15 cellular contexts compared by ENCODE assay signal in genomic region chr1:98316286-98316685, GRCh38.
DNase-seq lines count a peak whose midpoint lies in the region; FAIRE-seq and TF ChIP-seq lines count a peak whose summit lies in the region.
"Had no signal": no experiment of that assay in that cellular context is flagged by ENCODE, and none has a peak within 500 bp of the region (broad histone marks: within the 10 kb centered on the region; RNA-seq: fewer than 3 reads in every experiment).

No MANE protein-coding gene starts in this region.

- no peak overlapping the region for H3K56ac ChIP-seq in H1 (replicated peaks; ENCODE audit: insufficient read length, low read depth, low read length)

- H3K9me3 ChIP-seq in H1 (ENCODE audit: insufficient read depth in 2 of 2, low read depth in 1 of 2, low read length in 1 of 2) (no peaks in the 10 kb centered on the region), osteoblast (ENCODE audit: low read depth, low read length) (no peaks in the 10 kb centered on the region)

- no peak overlapping the region for H4K8ac ChIP-seq in H1 (ENCODE audit: extremely low read depth, insufficient read depth, low read length)

- no peak for TF ChIP-seq EP300 in H1 (IDR thresholded peaks at IDR 0.05; ENCODE audit: borderline replicate concordance in 1 of 2, low read depth in 2 of 2, low read length in 2 of 2)

- intact Hi-C loops in activated T-helper 2 cell treated with anti-CD3 and anti-CD28 coated beads, Interferon-gamma antibody, Interleukin-2, Interleukin-4, amounts not matched to agents 10 μg/mL and 5 μg/mL and 100 μg/mL, durations not matched to agents 14 hours and 24 hours and 36 hours (cut with micrococcal nuclease): no loop called here

- H3K79me2 ChIP-seq in H1 (ENCODE audit: control insufficient read depth in 1 of 2, insufficient read depth in 2 of 2, low read length in 2 of 2) (no peaks in the 10 kb centered on the region), osteoblast (ENCODE audit: insufficient read depth, low read length) (no peaks in the 10 kb centered on the region)

- no peak overlapping the region for H2BK20ac ChIP-seq in H1 (ENCODE audit: low read length)

- H3K4me1 Mint-ChIP-seq in activated T-helper 2 cell treated with anti-CD3 and anti-CD28 coated beads, Interferon-gamma antibody, Interleukin-2, Interleukin-4, amounts not matched to agents 10 μg/mL and 5 μg/mL and 100 μg/mL, durations not matched to agents 14 hours and 24 hours and 36 hours (ENCODE audit: low read depth): no peaks in the 10 kb centered on the region

- TF ChIP-seq POLR2A in H1 (IDR thresholded peaks at IDR 0.05; ENCODE audit: control extremely low read depth in 1 of 2, low read depth in 2 of 2, low read length in 2 of 2): no peak

- H3K27ac ChIP-seq in H1 (ENCODE audit: low read depth, low read length) (no peak overlapping the region), osteoblast (ENCODE audit: low read depth, low read length) (peak overlapping the region; percentile 56)

- no peak overlapping the region for H3K18ac ChIP-seq in H1 (ENCODE audit: extremely low read depth, low read length)

- peak overlapping the region; percentile 53; the same call in 1 of the 2 replicates for H2AFZ ChIP-seq in H1 (ENCODE audit: low read length)
- peak overlapping the region; percentile 36 for H2AFZ ChIP-seq in osteoblast (ENCODE audit: low read length)

- no peaks in the 10 kb centered on the region for H3K4me1 ChIP-seq in H1 (replicated peaks in 1 of 4; ENCODE audit: control insufficient read depth in 3 of 4, insufficient read depth in 4 of 4, low read length in 3 of 4)
- H3K4me1 ChIP-seq in osteoblast (ENCODE audit: insufficient read depth, low read length): peaks cover 30% of the 10 kb centered on the region

- H2BK15ac ChIP-seq in H1 (ENCODE audit: low read length): no peak overlapping the region

- H3K27me3 ChIP-seq in H1 (replicated peaks in 1 of 4; ENCODE audit: control insufficient read depth in 3 of 4, extremely low read depth in 1 of 4, insufficient read depth in 3 of 4, low read length in 3 of 4) (no peaks in the 10 kb centered on the region), osteoblast (ENCODE audit: insufficient read depth, low read length) (no peaks in the 10 kb centered on the region), H7 (ENCODE audit: control insufficient read depth, insufficient read depth, low read length) (no peaks in the 10 kb centered on the region)

- H3K14ac ChIP-seq in H1 (ENCODE audit: insufficient read length): no peak overlapping the region

- H3K4me3 ChIP-seq in H1 (ENCODE audit: extremely low read depth in 1 of 4, insufficient read depth in 2 of 4, low read depth in 3 of 4, low read length in 4 of 4) (no peak overlapping the region), osteoblast (ENCODE audit: insufficient read depth, low read length) (no peak overlapping the region), H7 (ENCODE audit: insufficient read depth, low read depth, low read length) (no peak overlapping the region)
- H3K4me3 ChIP-seq: K562 had no signal

- H3K36me3 ChIP-seq in H1 (ENCODE audit: control insufficient read depth in 2 of 4, insufficient read depth in 4 of 4, low read length in 3 of 4) (no peaks in the 10 kb centered on the region), osteoblast (ENCODE audit: insufficient read depth, low read length) (no peaks in the 10 kb centered on the region), H7 (replicated peaks; ENCODE audit: control insufficient read depth, insufficient read depth, low read length) (no peaks in the 10 kb centered on the region)

- H2AK5ac ChIP-seq in H1 (ENCODE audit: low read depth, low read length): no peak overlapping the region

- no peaks in the 10 kb centered on the region for H3K23me2 ChIP-seq in H1 (ENCODE audit: low read depth, low read length)

- no peak overlapping the region for H3K23ac ChIP-seq in H1 (ENCODE audit: insufficient read length)

- H4K20me1 ChIP-seq in H1 (replicated peaks in 1 of 2; ENCODE audit: control insufficient read depth in 1 of 2, insufficient read depth in 2 of 2, low read length in 2 of 2) (no peaks in the 10 kb centered on the region), osteoblast (ENCODE audit: insufficient read depth, low read length) (no peaks in the 10 kb centered on the region)

- H3K4me3 Mint-ChIP-seq in activated T-helper 2 cell treated with anti-CD3 and anti-CD28 coated beads, Interferon-gamma antibody, Interleukin-2, Interleukin-4, amounts not matched to agents 10 μg/mL and 5 μg/mL and 100 μg/mL, durations not matched to agents 14 hours and 24 hours and 36 hours (ENCODE audit: low read depth): no peak overlapping the region
- H3K4me3 Mint-ChIP-seq: activated T-helper 1 cell treated with anti-CD3 and anti-CD28 coated beads, Interleukin-12 subunit alpha, Interleukin-12 subunit beta, Interleukin-2, Interleukin-4 antibody, amounts not matched to agents 30 ng/mL and 10 ng/mL and 1 ng/mL, durations not matched to agents 14 hours and 24 hours and 36 hours; T-helper 2 cell treated with Interferon-gamma antibody and Interleukin-4, amounts not matched to agents 5 μg/mL and 100 μg/mL, for 36 hours had no signal

- H3K27me3 Mint-ChIP-seq in activated T-helper 2 cell treated with anti-CD3 and anti-CD28 coated beads, Interferon-gamma antibody, Interleukin-2, Interleukin-4, amounts not matched to agents 10 μg/mL and 5 μg/mL and 100 μg/mL, durations not matched to agents 14 hours and 24 hours and 36 hours (ENCODE audit: low read depth): peaks cover 5% of the 10 kb centered on the region

- H4K91ac ChIP-seq in H1 (replicated peaks; ENCODE audit: insufficient read length, low read length): no peak overlapping the region

- no peak for TF ChIP-seq RAD21 in H1 (IDR thresholded peaks at IDR 0.05 in 1 of 2, conservative IDR thresholded peaks at IDR 0.05 in 1 of 2; ENCODE audit: low read depth in 2 of 2, low read length in 2 of 2)

- POLR2A ChIA-PET in H1 (lab: Charles Lee; ENCODE audit: partially characterized antibody): no interaction called here

- H3K4me2 ChIP-seq in H1 (ENCODE audit: insufficient read depth in 1 of 2, low read depth in 2 of 2, low read length in 2 of 2) (no peak overlapping the region), osteoblast (ENCODE audit: insufficient read depth, low read length) (peak overlapping the region; percentile 59)

- H2BK120ac ChIP-seq in H1 (replicated peaks; ENCODE audit: low read depth, low read length): no peak overlapping the region

- H3K36me3 Mint-ChIP-seq in activated T-helper 2 cell treated with anti-CD3 and anti-CD28 coated beads, Interferon-gamma antibody, Interleukin-2, Interleukin-4, amounts not matched to agents 10 μg/mL and 5 μg/mL and 100 μg/mL, durations not matched to agents 14 hours and 24 hours and 36 hours (ENCODE audit: low read depth): no peaks in the 10 kb centered on the region

- H3K4ac ChIP-seq in H1 (replicated peaks; ENCODE audit: insufficient read length, low read depth, low read length): no peak overlapping the region

- TF ChIP-seq CTCF in H1 (IDR thresholded peaks at IDR 0.05; ENCODE audit: control extremely low read depth in 1 of 3, insufficient read depth in 1 of 3, low read depth in 1 of 3, low read length in 3 of 3) (no peak), osteoblast (IDR thresholded peaks at IDR 0.05; ENCODE audit: extremely low read depth, low read depth, low read length) (no peak)

- no peak overlapping the region for H2BK5ac ChIP-seq in H1 (ENCODE audit: low read depth, low read length)

- H3K9me3 Mint-ChIP-seq in activated T-helper 2 cell treated with anti-CD3 and anti-CD28 coated beads, Interferon-gamma antibody, Interleukin-2, Interleukin-4, amounts not matched to agents 10 μg/mL and 5 μg/mL and 100 μg/mL, durations not matched to agents 14 hours and 24 hours and 36 hours: no peaks in the 10 kb centered on the region
- H3K9me3 Mint-ChIP-seq: activated T-helper 1 cell treated with anti-CD3 and anti-CD28 coated beads, Interleukin-12 subunit alpha, Interleukin-12 subunit beta, Interleukin-2, Interleukin-4 antibody, amounts not matched to agents 30 ng/mL and 10 ng/mL and 1 ng/mL, durations not matched to agents 14 hours and 24 hours and 36 hours; T-helper 2 cell treated with Interferon-gamma antibody and Interleukin-4, amounts not matched to agents 5 μg/mL and 100 μg/mL, for 36 hours had no signal

- no peak overlapping the region for H4K5ac ChIP-seq in H1 (ENCODE audit: insufficient read length, low read depth, low read length)

- H3K79me1 ChIP-seq in H1 (ENCODE audit: low read depth, low read length): no peaks in the 10 kb centered on the region

- 93% methylated on average over 2 of the region's 2 CpGs; no CpG with 5 or more reads in 1 of the 2 experiments for WGBS in H1 (ENCODE audit: extremely low coverage in 1 of 2, insufficient coverage in 1 of 2, insufficient read length in 1 of 2, insufficient replicate concordance in 2 of 2, low coverage in 1 of 2, low lambda C conversion rate in 2 of 2, missing lambda C conversion rate in 1 of 2), 2 experiments

- DNase-seq in GM04504 (ENCODE audit: low read depth): peak; percentile 25
- peak; percentile 66 for DNase-seq in RPMI7951 (ENCODE audit: low read depth)
- no peak for DNase-seq in H1 (ENCODE audit: low read depth in 1 of 2, low spot score in 2 of 2)
- peak; percentile 76 for DNase-seq in osteoblast (ENCODE audit: insufficient read length, low spot score, missing footprints)
- DNase-seq in NCI-H2227 (lab: John Stamatoyannopoulos, UW; ENCODE audit: unreplicated experiment): no peak
- no peak for DNase-seq in H7
- no peak for DNase-seq in activated T-helper 2 cell treated with anti-CD3 and anti-CD28 coated beads, Interferon-gamma antibody, Interleukin-2, Interleukin-4, amounts not matched to agents 10 μg/mL and 5 μg/mL and 100 μg/mL, durations not matched to agents 14 hours and 24 hours and 36 hours (ENCODE audit: low spot score)
- DNase-seq in RKO (ENCODE audit: low spot score): no peak
- DNase-seq: activated CD4-positive, alpha-beta T cell treated with anti-CD3 and anti-CD28 coated beads, Interleukin-2, amount 50 U/mL, for 4 hours; effector CD4-positive, alpha-beta T cell; glutamatergic neuron; NCI-H187 had no signal

- CTCF ChIA-PET in H1 (lab: Charles Lee; ENCODE audit: partially characterized antibody): no interaction called here

- no peak overlapping the region for H2BK12ac ChIP-seq in H1 (ENCODE audit: low read depth, low read length)

- FAIRE-seq in H1 (lab: Jason Lieb, UNC): no peak
- FAIRE-seq: K562 had no signal

- no peak overlapping the region for H3K27ac Mint-ChIP-seq in activated T-helper 2 cell treated with anti-CD3 and anti-CD28 coated beads, Interferon-gamma antibody, Interleukin-2, Interleukin-4, amounts not matched to agents 10 μg/mL and 5 μg/mL and 100 μg/mL, durations not matched to agents 14 hours and 24 hours and 36 hours
- H3K27ac Mint-ChIP-seq: activated T-helper 1 cell treated with anti-CD3 and anti-CD28 coated beads, Interleukin-12 subunit alpha, Interleukin-12 subunit beta, Interleukin-2, Interleukin-4 antibody, amounts not matched to agents 30 ng/mL and 10 ng/mL and 1 ng/mL, durations not matched to agents 14 hours and 24 hours and 36 hours; T-helper 2 cell treated with Interferon-gamma antibody and Interleukin-4, amounts not matched to agents 5 μg/mL and 100 μg/mL, for 36 hours had no signal

- H3K9ac ChIP-seq in H1 (replicated peaks in 1 of 4; ENCODE audit: extremely low read depth in 1 of 4, low read depth in 3 of 4, low read length in 3 of 4): no peak overlapping the region

TF ChIP-seq in H1, 55 proteins besides CTCF, POLR2A, EP300 and RAD21 (continues in another document):
- TF ChIP-seq ASH2L (IDR thresholded peaks at IDR 0.05; ENCODE audit: low read length) (no peak), TEAD4 (IDR thresholded peaks at IDR 0.05; ENCODE audit: low read depth, low read length) (no peak)

Comparison
In these comparisons a context has a peak if more than half of its experiments do, and no peak if none do; other contexts are left out.
1. DNase-seq: peak in GM04504 (single experiment), RPMI7951 (single experiment) and osteoblast (single experiment); none in H1 (0 of 2), NCI-H2227 (single experiment), H7 (single experiment), activated T-helper 2 cell treated with anti-CD3 and anti-CD28 coated beads, Interferon-gamma antibody, Interleukin-2, Interleukin-4, amounts not matched to agents 10 μg/mL and 5 μg/mL and 100 μg/mL, durations not matched to agents 14 hours and 24 hours and 36 hours (single experiment) and RKO (single experiment).